9 cellular contexts compared by ENCODE assay signal in the genomic region with DNA sequence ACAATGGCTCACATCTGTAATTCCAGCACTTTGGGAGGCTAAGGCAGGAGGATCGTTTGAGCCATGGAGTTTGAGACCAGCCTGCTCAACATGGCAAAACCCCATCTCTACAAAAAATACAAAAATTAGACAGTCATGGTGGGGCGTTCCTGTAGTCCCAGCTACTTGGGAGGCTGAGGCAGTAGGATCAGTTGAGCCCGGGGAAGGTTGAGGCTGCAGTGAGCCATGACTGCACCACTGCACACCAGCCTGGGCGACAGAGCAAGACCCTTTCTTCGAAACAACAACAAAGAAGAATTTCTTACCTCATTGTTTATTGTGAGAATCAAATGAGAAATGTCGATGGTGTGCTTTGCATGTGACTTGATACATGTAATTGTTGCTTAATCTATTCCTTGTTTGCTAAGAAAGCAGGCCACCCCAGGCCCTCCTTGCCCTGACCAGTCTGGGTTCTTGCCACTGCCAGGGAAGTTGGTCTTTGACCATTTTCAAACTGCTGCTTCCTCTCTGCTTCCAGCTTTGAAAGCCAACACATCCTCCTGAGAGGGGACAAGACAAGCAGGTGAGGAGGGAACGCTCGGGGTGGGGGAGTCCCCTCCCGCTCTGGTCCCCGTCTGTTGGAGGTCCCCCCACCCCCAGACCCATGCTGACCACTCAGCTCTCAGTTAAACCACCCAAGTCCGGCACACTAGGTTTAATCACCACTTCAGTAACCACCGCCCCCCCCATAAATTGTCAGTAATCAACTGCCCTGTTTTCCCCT. TPM values are rescaled to one million over a fixed set of nuclear protein-coding genes. Genes with fewer than 3 reads are reported as not detected.
A peak's percentile ranks its signal among the peaks of the same experiment; 100 is the strongest.
DNase-seq lines count a peak whose midpoint lies in the region; ATAC-seq and TF ChIP-seq lines count a peak whose summit lies in the region.
"Had no signal": no experiment of that assay in that cellular context is flagged by ENCODE, and none has a peak within 500 bp of the region (broad histone marks: within the 10 kb centered on the region; RNA-seq: fewer than 3 reads in every experiment).

No MANE protein-coding gene starts in this region.

- CTCF ChIA-PET in mammary epithelial cell (lab: Charles Lee; ENCODE audit: low non-redundant PET): no interaction called here

- ATAC-seq in psoas muscle (peak in 1 of 4 donors; percentile 5), GM19463 (IDR thresholded peaks at IDR 0.05; ENCODE audit: unreplicated experiment) (no peak)

- H3K9ac ChIP-seq in mammary epithelial cell (ENCODE audit: insufficient read depth, low read length): no peak overlapping the region

- H3K4me3 ChIP-seq in GM06990 (replicated peaks; ENCODE audit: low read depth, low read length) (no peak overlapping the region), psoas muscle (peak overlapping the region; percentile 38), mammary epithelial cell (replicated peaks in 1 of 3; ENCODE audit: insufficient read depth in 1 of 3, low read depth in 2 of 3, low read length in 3 of 3) (no peak overlapping the region)

- TF ChIP-seq CTCF in GM06990 (IDR thresholded peaks at IDR 0.05; ENCODE audit: insufficient read depth, low read length, poor library complexity, severe bottlenecking): no peak
- TF ChIP-seq CTCF in psoas muscle (IDR thresholded peaks at IDR 0.05): no peak
- TF ChIP-seq CTCF in mammary epithelial cell (conservative IDR thresholded peaks at IDR 0.05 in 1 of 2, IDR thresholded peaks at IDR 0.05 in 1 of 2; ENCODE audit: extremely low read depth in 1 of 2, insufficient read depth in 1 of 2, low read depth in 1 of 2, low read length in 2 of 2): no peak

- 74 to 76% (median 76%) methylated on average over 12 of the region's 12 CpGs for WGBS in psoas muscle, 3 donors
- WGBS in mammary epithelial cell (ENCODE audit: low coverage, missing lambda C conversion rate): 77% methylated on average over 8 of the region's 12 CpGs

- H3K9me3 Mint-ChIP-seq in dendritic cell treated with granulocyte-macrophage colony-stimulating factor and Interleukin-4, amounts not matched to agents 40 ng/mL and 50 ng/mL, for 4 days: peaks cover 9% of the 10 kb centered on the region

- no peaks in the 10 kb centered on the region for H3K4me1 ChIP-seq in psoas muscle
- H3K4me1 ChIP-seq in mammary epithelial cell (ENCODE audit: insufficient read depth, low read length): peaks cover 10% of the 10 kb centered on the region

- H4K20me1 ChIP-seq in mammary epithelial cell (ENCODE audit: insufficient read depth, low read length): no peaks in the 10 kb centered on the region

- BruUV-seq in mammary epithelial cell (replicated peaks; lab: Mats Ljungman, UMichigan): no TSS peak

- in situ Hi-C loops in mammary epithelial cell (cut with MboI; ENCODE audit: low sequenced_read_pairs in 2 of 2): no loop called here

- dilution Hi-C loops in mammary epithelial cell (cut with HindIII; ENCODE audit: low sequenced_read_pairs): no loop called here

- peaks cover 56% of the 10 kb centered on the region for H3K36me3 Mint-ChIP-seq in dendritic cell treated with granulocyte-macrophage colony-stimulating factor and Interleukin-4, amounts not matched to agents 40 ng/mL and 50 ng/mL, for 4 days (ENCODE audit: low read depth)

- H3K9me3 ChIP-seq in psoas muscle (no peaks in the 10 kb centered on the region), mammary epithelial cell (replicated peaks; ENCODE audit: insufficient read depth, low read length) (no peaks in the 10 kb centered on the region)

- no peaks in the 10 kb centered on the region for H3K79me2 ChIP-seq in mammary epithelial cell (ENCODE audit: insufficient read depth, low read length)

- H3K4me1 Mint-ChIP-seq in dendritic cell treated with granulocyte-macrophage colony-stimulating factor and Interleukin-4, amounts not matched to agents 40 ng/mL and 50 ng/mL, for 4 days (ENCODE audit: low read depth): peaks cover 45% of the 10 kb centered on the region

- H3K27ac ChIP-seq in psoas muscle (no peak overlapping the region), caudate nucleus (ENCODE audit: low read depth, low read length) (no peak overlapping the region), mammary epithelial cell (ENCODE audit: insufficient read depth, low read depth, low read length) (no peak overlapping the region)

- H3K4me2 ChIP-seq in mammary epithelial cell (ENCODE audit: insufficient read depth, low read depth, low read length): no peak overlapping the region

- no peaks in the 10 kb centered on the region for H3K27me3 Mint-ChIP-seq in dendritic cell treated with granulocyte-macrophage colony-stimulating factor and Interleukin-4, amounts not matched to agents 40 ng/mL and 50 ng/mL, for 4 days

- H2AFZ ChIP-seq in mammary epithelial cell (ENCODE audit: low read depth, low read length): no peak overlapping the region

- intact Hi-C loops in dendritic cell treated with granulocyte-macrophage colony-stimulating factor and Interleukin-4, amounts not matched to agents 40 ng/mL and 50 ng/mL, for 4 days (cut with micrococcal nuclease): loop anchor here (1.0 kb wide), 1 partner anchor 81 kb away; no protein-coding TSS in a partner anchor
- intact Hi-C loops in psoas muscle (cut with DNase I) (loop anchor here (2.0 to 5.0 kb wide), 3 partner anchors 58 to 178 kb away; partner anchors contain the start of genes NLRC5 (in 1 of the 2) and SLC12A3 (in 1 of the 2)), posterior vena cava (cut with DNase I) (loop anchor here in 1 of 2 donors (5.0 kb wide), 2 partner anchors 83 to 178 kb away; partner anchors contain the start of genes CETP and SLC12A3), mammary epithelial cell (cut with micrococcal nuclease) (loop anchor here (2.0 kb wide), 1 partner anchor 80 kb away; no protein-coding TSS in a partner anchor)

- peak overlapping the region; percentile 14 for H3K4me3 Mint-ChIP-seq in dendritic cell treated with granulocyte-macrophage colony-stimulating factor and Interleukin-4, amounts not matched to agents 40 ng/mL and 50 ng/mL, for 4 days

- peak; percentile 42 for DNase-seq in GM06990 (ENCODE audit: extremely low read depth, insufficient read length)
- DNase-seq in NAMALWA (ENCODE audit: low spot score): peak; percentile 52
- DNase-seq in psoas muscle: no peak
- DNase-seq in caudate nucleus (lab: John Stamatoyannopoulos, UW): no peak
- DNase-seq in posterior vena cava (ENCODE audit: low spot score): no peak
- DNase-seq in mammary epithelial cell: no peak
- DNase-seq: DMS153 had no signal

- peaks cover 10% of the 10 kb centered on the region for H3K36me3 ChIP-seq in GM06990 (ENCODE audit: control insufficient read depth, insufficient read depth, low read length)
- H3K36me3 ChIP-seq in psoas muscle (ENCODE audit: insufficient read depth in 1 of 2, low read depth in 1 of 2): no peaks in the 10 kb centered on the region
- H3K36me3 ChIP-seq in mammary epithelial cell (ENCODE audit: insufficient read depth, low read length): no peaks in the 10 kb centered on the region

- H3K27ac Mint-ChIP-seq in dendritic cell treated with granulocyte-macrophage colony-stimulating factor and Interleukin-4, amounts not matched to agents 40 ng/mL and 50 ng/mL, for 4 days: peak overlapping the region; percentile 36

- H3K27me3 ChIP-seq in GM06990 (replicated peaks; ENCODE audit: control insufficient read depth, insufficient read depth, low read length) (no peaks in the 10 kb centered on the region), psoas muscle (ENCODE audit: insufficient read depth in 3 of 3, low read length in 2 of 3) (no peaks in the 10 kb centered on the region), mammary epithelial cell (ENCODE audit: insufficient read depth, low read length) (no peaks in the 10 kb centered on the region)

RNA-seq across cellular contexts. Expression of gene CPNE2, which starts 47.3 kb away (rescaled TPM):
- total RNA-seq in psoas muscle (10 to 100 TPM in 2 of 4 donors, 1 to 10 TPM in 2; 8.1 to 12.4 (median 10.5) TPM), posterior vena cava (10 to 100 TPM; 26.7 to 28.4 TPM), mammary epithelial cell (10 to 100 TPM in 1 of 2 donors, 1 to 10 TPM in 1; 7.3 to 24.0 TPM)
- polyA plus RNA-seq in psoas muscle (10 to 100 TPM; 15.1 to 16.9 (median 16.2) TPM), mammary epithelial cell (44.5 TPM)
- 35.7 TPM for polyA minus RNA-seq in mammary epithelial cell

RNA-seq across cellular contexts. Expression of gene NLRC5, which starts 55.8 kb away (rescaled TPM):
- total RNA-seq in psoas muscle (10 to 100 TPM in 1 of 4 donors, 1 to 10 TPM in 3; 6.4 to 13.6 (median 7.8) TPM), posterior vena cava (10 to 100 TPM; 37.8 to 53.2 TPM), mammary epithelial cell (10 to 100 TPM in 1 of 2 donors, 1 to 10 TPM in 1; 2.7 to 10.2 TPM)
- polyA plus RNA-seq in psoas muscle (1 to 10 TPM; 2.3 to 4.5 (median 2.7) TPM), mammary epithelial cell (2.8 TPM)
- polyA minus RNA-seq in mammary epithelial cell: 12.4 TPM

Comparison
In these comparisons a context has a peak if more than half of its experiments do, and no peak if none do; other contexts are left out.
1. DNase-seq: peak in GM06990 (single experiment) and NAMALWA (single experiment); none in psoas muscle (0 of 2), caudate nucleus (0 of 61), posterior vena cava (single experiment) and mammary epithelial cell (single experiment).